In the genomic region with DNA sequence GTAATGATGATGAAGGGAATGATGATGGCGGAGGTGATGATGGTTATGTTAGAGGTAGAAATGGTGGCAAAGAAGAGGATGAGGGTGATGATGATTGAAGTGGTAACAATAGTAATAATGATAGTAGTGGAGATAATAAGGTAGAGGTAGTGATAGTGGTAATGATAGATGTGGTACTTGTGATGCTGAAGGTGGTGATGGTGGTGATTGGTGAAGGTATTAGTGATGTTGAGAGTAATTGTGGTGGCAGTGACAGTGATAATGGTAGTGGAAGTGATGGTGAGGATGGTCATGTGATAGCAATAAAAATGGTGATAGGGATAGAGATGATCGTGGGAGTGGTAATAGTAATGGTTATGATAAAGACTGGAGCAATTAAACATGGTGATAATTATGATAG, we compare ENCODE assay signal across 22 cellular contexts.
DNase-seq lines count a peak whose midpoint lies in the region; ATAC-seq, FAIRE-seq and TF ChIP-seq lines count a peak whose summit lies in the region.
"Had no signal": no experiment of that assay in that cellular context is flagged by ENCODE, and none has a peak within 500 bp of the region (broad histone marks: within the 10 kb centered on the region; RNA-seq: fewer than 3 reads in every experiment).

No MANE protein-coding gene starts in this region.

- H3K27me3 ChIP-seq in left ventricle myocardium inferior (ENCODE audit: low read depth) (no peaks in the 10 kb centered on the region), right atrium auricular region (no peaks in the 10 kb centered on the region)

- H3K9me3 Mint-ChIP-seq in osteocyte (ENCODE audit: unreplicated experiment), result no peaks in the 10 kb centered on the region
- H3K9me3 Mint-ChIP-seq: CD4-positive, CD25-positive, alpha-beta regulatory T cell; CD8-positive, alpha-beta memory T cell had no signal

- TF ChIP-seq CTCF in left ventricle myocardium inferior (IDR thresholded peaks at IDR 0.05; ENCODE audit: borderline replicate concordance) (no peak), right atrium auricular region (IDR thresholded peaks at IDR 0.05) (no peak), osteocyte (IDR thresholded peaks at IDR 0.05) (no peak)

- H3K4me1 Mint-ChIP-seq in osteocyte (ENCODE audit: unreplicated experiment), result peaks cover 9% of the 10 kb centered on the region

- H3K27ac Mint-ChIP-seq in osteocyte (ENCODE audit: unreplicated experiment), result no peak overlapping the region
- H3K27ac Mint-ChIP-seq: CD4-positive, CD25-positive, alpha-beta regulatory T cell; CD8-positive, alpha-beta memory T cell had no signal

- DNase-seq in left ventricle myocardium inferior (no peak), right atrium auricular region (ENCODE audit: low spot score) (no peak), HEK293T (ENCODE audit: extremely low spot score) (no peak), osteocyte (ENCODE audit: extremely low spot score, unreplicated experiment) (peak; percentile 2), urothelium cell line (ENCODE audit: low spot score) (no peak), HCEC 1CT (no peak)
- DNase-seq: C1 segment of cervical spinal cord; CD4-positive, CD25-positive, alpha-beta regulatory T cell; CD8-positive, alpha-beta memory T cell; COR-L47; DMS 273 treated with DMSO at 0.1 percent for 48 hours; DMS53; DND-41; EL; KG1 had no signal

- CTCF ChIA-PET in HEK293T (lab: Yijun Ruan, JAX), result no interaction called here

- FAIRE-seq in urothelium cell line (lab: Jason Lieb, UNC), result peak; percentile 48
- FAIRE-seq: GM12878, H54, HepG2 had no signal

- H3K4me1 ChIP-seq in left ventricle myocardium inferior, result peaks cover 40% of the 10 kb centered on the region
- H3K4me1 ChIP-seq in right atrium auricular region, result peaks cover 0 to 10% of the 10 kb centered on the region in 2 donors

- no peaks in the 10 kb centered on the region for H3K36me3 Mint-ChIP-seq in osteocyte (ENCODE audit: unreplicated experiment)
- H3K36me3 Mint-ChIP-seq: CD4-positive, CD25-positive, alpha-beta regulatory T cell; CD8-positive, alpha-beta memory T cell had no signal

- intact Hi-C loops in left ventricle myocardium inferior (cut with micrococcal nuclease), result no loop called here

- POLR2A ChIA-PET in HEK293T (lab: Yijun Ruan, JAX), result no interaction called here

- no peaks in the 10 kb centered on the region for H3K36me3 ChIP-seq in left ventricle myocardium inferior
- H3K36me3 ChIP-seq in right atrium auricular region, result no peaks in the 10 kb centered on the region

- ATAC-seq in GM19463 (IDR thresholded peaks at IDR 0.05; ENCODE audit: unreplicated experiment) (no peak), GM18870 (IDR thresholded peaks at IDR 0.05; ENCODE audit: unreplicated experiment) (no peak)
- ATAC-seq: GM12878, HCT116, HepG2 had no signal

- no peaks in the 10 kb centered on the region for H3K27me3 Mint-ChIP-seq in osteocyte (ENCODE audit: unreplicated experiment)

- no peak overlapping the region for H3K4me3 Mint-ChIP-seq in osteocyte (ENCODE audit: unreplicated experiment)
- H3K4me3 Mint-ChIP-seq: CD4-positive, CD25-positive, alpha-beta regulatory T cell; CD8-positive, alpha-beta memory T cell had no signal

- H3K4me3 ChIP-seq in left ventricle myocardium inferior (no peak overlapping the region), right atrium auricular region (no peak overlapping the region)
- H3K4me3 ChIP-seq: GM12878 had no signal

- no peaks in the 10 kb centered on the region for H3K9me3 ChIP-seq in left ventricle myocardium inferior (replicated peaks)
- H3K9me3 ChIP-seq in right atrium auricular region, result no peaks in the 10 kb centered on the region

- H3K27ac ChIP-seq in left ventricle myocardium inferior (replicated peaks) (peak overlapping the region; percentile 66), right atrium auricular region (no peak overlapping the region)
- H3K27ac ChIP-seq: 22Rv1 had no signal

TF ChIP-seq in HEK293T, 16 proteins besides CTCF, POLR2A, EP300 and RAD21:
- 0 out of 2 replicates have a peak, but pooled peaks have one; percentile 13 for TF ChIP-seq SP1 (IDR thresholded peaks at IDR 0.05)
- no peak for TF ChIP-seq NFRKB (IDR thresholded peaks at IDR 0.05)
- TF ChIP-seq LEF1 (IDR thresholded peaks at IDR 0.05; ENCODE audit: borderline replicate concordance), result no peak
